10 cellular contexts compared by ENCODE assay signal in the genomic region with DNA sequence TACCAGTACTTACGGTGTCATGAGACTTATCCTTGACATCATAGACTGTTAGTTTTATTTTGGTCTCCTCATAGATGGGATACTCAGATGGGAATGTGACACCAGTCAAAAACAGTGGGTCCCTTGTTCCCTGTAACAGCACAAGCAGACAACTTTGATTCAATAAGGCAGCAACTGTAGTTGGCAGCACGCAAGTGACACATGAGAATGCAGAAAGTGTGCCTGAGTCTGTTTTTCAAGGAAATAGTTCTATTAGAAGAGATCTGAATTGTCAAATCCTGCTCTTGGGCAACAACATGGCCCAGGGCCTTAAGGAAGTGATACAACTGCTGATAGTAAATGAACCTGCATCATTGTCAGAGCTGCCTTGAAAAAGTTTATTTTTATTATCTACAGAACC.
DNase-seq lines count a peak whose midpoint lies in the region; ATAC-seq, FAIRE-seq and TF ChIP-seq lines count a peak whose summit lies in the region.
"Had no signal": no experiment of that assay in that cellular context is flagged by ENCODE, and none has a peak within 500 bp of the region (broad histone marks: within the 10 kb centered on the region; RNA-seq: fewer than 3 reads in every experiment).

No MANE protein-coding gene starts in this region.

- H3K9me1 ChIP-seq in keratinocyte (ENCODE audit: control insufficient read depth, extremely low read depth, insufficient read depth, low read length) = no peaks in the 10 kb centered on the region

- H3K4me1 ChIP-seq in heart left ventricle = peaks cover 0 to 54% (median 40%) of the 10 kb centered on the region in 12 donors
- H3K4me1 ChIP-seq in keratinocyte (ENCODE audit: control insufficient read depth, extremely low read depth, insufficient read depth, low read length) = peaks cover 51% of the 10 kb centered on the region
- H3K4me1 ChIP-seq in vagina = peaks cover 48% of the 10 kb centered on the region

- H3K27me3 Mint-ChIP-seq in activated naive CD8-positive, alpha-beta T cell = no peaks in the 10 kb centered on the region
- no peaks in the 10 kb centered on the region for H3K27me3 Mint-ChIP-seq in progenitor cell of endocrine pancreas

- peak overlapping the region; percentile 91 for H3K27ac Mint-ChIP-seq in activated naive CD8-positive, alpha-beta T cell
- no peak overlapping the region for H3K27ac Mint-ChIP-seq in progenitor cell of endocrine pancreas

- no peak for TF ChIP-seq CTCF in heart left ventricle (IDR thresholded peaks at IDR 0.05)
- TF ChIP-seq CTCF in keratinocyte (optimal IDR thresholded peaks at IDR 0.05 in 1 of 3, IDR thresholded peaks at IDR 0.05 in 1 of 3, conservative IDR thresholded peaks at IDR 0.05 in 1 of 3; ENCODE audit: extremely low read depth in 1 of 3, insufficient read depth in 2 of 3, low read length in 3 of 3) = no peak
- no peak for TF ChIP-seq CTCF in vagina (IDR thresholded peaks at IDR 0.05)
- no peak for TF ChIP-seq CTCF in progenitor cell of endocrine pancreas (IDR thresholded peaks at IDR 0.05; ENCODE audit: unreplicated experiment)

- DNase-seq in heart left ventricle = peak in 1 of 5 donors; percentile 14
- DNase-seq in cardiac septum (ENCODE audit: low spot score) = no peak
- no peak for DNase-seq in keratinocyte (ENCODE audit: low read depth, low spot score)
- DNase-seq in vagina (ENCODE audit: extremely low spot score in 2 of 2) = no peak
- no peak for DNase-seq in progenitor cell of endocrine pancreas (ENCODE audit: low spot score, unreplicated experiment)
- DNase-seq: aorta had no signal

- H2AFZ ChIP-seq in keratinocyte (ENCODE audit: control insufficient read depth, low read length) = no peak overlapping the region

- H3K4me3 ChIP-seq in heart left ventricle (peak overlapping the region in 8 of 12 donors; percentile 6 to 67 (median 33)), keratinocyte (ENCODE audit: control insufficient read depth in 2 of 3, extremely low read depth in 1 of 3, insufficient read depth in 2 of 3, low read depth in 1 of 3, low read length in 3 of 3) (peak overlapping the region; percentile 54 to 78 (median 75)), vagina (peak overlapping the region in 1 of 2 donors; percentile 3)

- 57 to 79% (median 62%) methylated on average over 2 of the region's 2 CpGs for WGBS in heart left ventricle, 4 donors

- H3K27ac ChIP-seq in heart left ventricle (peak overlapping the region in 9 of 12 donors; percentile 4 to 90 (median 72)), keratinocyte (ENCODE audit: control insufficient read depth, insufficient read depth, low read length) (peak overlapping the region; percentile 99), vagina (peak overlapping the region; percentile 65)

- FAIRE-seq in keratinocyte (lab: Jason Lieb, UNC) = peak; percentile 56
- FAIRE-seq: D721Med had no signal

- H4K20me1 ChIP-seq in keratinocyte (ENCODE audit: control insufficient read depth, extremely low read depth, insufficient read depth, low read length) = no peaks in the 10 kb centered on the region

- peak overlapping the region; percentile 92 for H3K4me2 ChIP-seq in keratinocyte (ENCODE audit: control insufficient read depth, extremely low read depth, insufficient read depth, low read depth, low read length)

- no peak for TF ChIP-seq POLR2A in heart left ventricle (IDR thresholded peaks at IDR 0.05)
- no peak for TF ChIP-seq POLR2A in vagina (IDR thresholded peaks at IDR 0.05)

- H3K27me3 ChIP-seq in heart left ventricle = no peaks in the 10 kb centered on the region
- no peaks in the 10 kb centered on the region for H3K27me3 ChIP-seq in keratinocyte (ENCODE audit: control insufficient read depth, extremely low read depth, insufficient read depth, low read length)
- no peaks in the 10 kb centered on the region for H3K27me3 ChIP-seq in vagina

- peak overlapping the region; percentile 89 for H3K9ac ChIP-seq in keratinocyte (ENCODE audit: control insufficient read depth, extremely low read depth, insufficient read depth, low read length)

- H3K4me3 Mint-ChIP-seq in activated naive CD8-positive, alpha-beta T cell = peak overlapping the region; percentile 89
- no peak overlapping the region for H3K4me3 Mint-ChIP-seq in progenitor cell of endocrine pancreas (ENCODE audit: low read depth)

- intact Hi-C loops in heart left ventricle (cut with DNase I) (loop anchor here in 2 of 10 donors (5.0 kb wide), 2 partner anchors 46 to 51 kb away; no protein-coding TSS in a partner anchor), cardiac septum (cut with DNase I) (loop anchor here (5.0 kb wide), 1 partner anchor 51 kb away; no protein-coding TSS in a partner anchor), vagina (cut with DNase I) (no loop called here)

- no peaks in the 10 kb centered on the region for H3K9me3 ChIP-seq in heart left ventricle
- H3K9me3 ChIP-seq in keratinocyte (ENCODE audit: control insufficient read depth, low read depth, low read length) = no peaks in the 10 kb centered on the region
- no peaks in the 10 kb centered on the region for H3K9me3 ChIP-seq in vagina

- dilution Hi-C loops in keratinocyte (cut with MboI; ENCODE audit: extremely low pct_ligation_motif_present, low sequenced_read_pairs) = no loop called here

- no peaks in the 10 kb centered on the region for H3K9me3 Mint-ChIP-seq in activated naive CD8-positive, alpha-beta T cell (ENCODE audit: low read depth)
- no peaks in the 10 kb centered on the region for H3K9me3 Mint-ChIP-seq in progenitor cell of endocrine pancreas (ENCODE audit: low read depth)

- peaks cover 30% of the 10 kb centered on the region for H3K36me3 Mint-ChIP-seq in activated naive CD8-positive, alpha-beta T cell
- no peaks in the 10 kb centered on the region for H3K36me3 Mint-ChIP-seq in progenitor cell of endocrine pancreas (ENCODE audit: insufficient read depth)

- ATAC-seq in heart left ventricle (peak in 3 of 4 donors; percentile 15 to 29 (median 27)), GM19467 (IDR thresholded peaks at IDR 0.05; ENCODE audit: unreplicated experiment) (no peak), HG03097 (IDR thresholded peaks at IDR 0.05; ENCODE audit: low FRiP score, unreplicated experiment) (no peak)

- H3K36me3 ChIP-seq in heart left ventricle = no peaks in the 10 kb centered on the region
- peaks cover 7 to 14% of the 10 kb centered on the region in 2 experiments for H3K36me3 ChIP-seq in keratinocyte (ENCODE audit: control insufficient read depth in 2 of 2, extremely low read depth in 1 of 2, insufficient read depth in 2 of 2, low read length in 2 of 2)
- no peaks in the 10 kb centered on the region for H3K36me3 ChIP-seq in vagina

- H3K79me2 ChIP-seq in keratinocyte (ENCODE audit: control insufficient read depth, insufficient read depth, low read length) = peaks cover 61% of the 10 kb centered on the region

- peaks cover 72% of the 10 kb centered on the region for H3K4me1 Mint-ChIP-seq in activated naive CD8-positive, alpha-beta T cell (ENCODE audit: low read depth)
- H3K4me1 Mint-ChIP-seq in progenitor cell of endocrine pancreas (ENCODE audit: low read depth) = peaks cover 16% of the 10 kb centered on the region

Comparison
In these comparisons a context has a peak if more than half of its experiments do, and no peak if none do; other contexts are left out.
1. ATAC-seq: peak in heart left ventricle (3 of 4); none in GM19467 (single experiment) and HG03097 (single experiment).
2. Peak in every context shown above with its lines, with median percentiles within 50 percentile points of each other: H3K27ac ChIP-seq.